ENCODE assay signal across 10 cellular contexts in genomic region chr10:63105811-63106755, GRCh38. TPM values are rescaled to one million over a fixed set of nuclear protein-coding genes. Genes with fewer than 3 reads are reported as not detected.
DNase-seq lines count a peak whose midpoint lies in the region; ATAC-seq and TF ChIP-seq lines count a peak whose summit lies in the region.
"Had no signal": no experiment of that assay in that cellular context is flagged by ENCODE, and none has a peak within 500 bp of the region (broad histone marks: within the 10 kb centered on the region; RNA-seq: fewer than 3 reads in every experiment).

No MANE protein-coding gene starts in this region.

- H3K27me3 ChIP-seq in thoracic aorta (replicated peaks; ENCODE audit: insufficient read depth): no peaks in the 10 kb centered on the region

- ATAC-seq in thoracic aorta (ENCODE audit: insufficient number of reproducible peaks, low FRiP score, low read depth): no peak

- H3K27ac ChIP-seq in thoracic aorta: no peak overlapping the region

- peak; percentile 34 for DNase-seq in NCI-H226
- DNase-seq in choroid plexus epithelial cell (ENCODE audit: low read depth): peak; percentile 70
- peak; percentile 80 for DNase-seq in iris pigment epithelial cell (ENCODE audit: low read depth)
- peak; percentile 5 for DNase-seq in thoracic aorta (ENCODE audit: low spot score)
- DNase-seq in activated CD4-positive, alpha-beta T cell treated with anti-CD3 and anti-CD28 coated beads, Interleukin-2, amount 50 U/mL, for 48 hours: no peak
- DNase-seq in NCI-H526 (lab: John Stamatoyannopoulos, UW): no peak
- no peak for DNase-seq in hippocampal formation (lab: John Stamatoyannopoulos, UW)
- DNase-seq in SW 1271 (lab: John Stamatoyannopoulos, UW): no peak
- DNase-seq: activated CD8-positive, alpha-beta memory T cell treated with anti-CD3 and anti-CD28 coated beads, Interleukin-2, amount 50 U/mL, for 48 hours; kidney glomerular epithelial cell had no signal

- no peaks in the 10 kb centered on the region for H3K9me3 ChIP-seq in thoracic aorta

- H3K4me3 ChIP-seq in choroid plexus epithelial cell (ENCODE audit: low read depth, low read length) (peak overlapping the region; percentile 1), thoracic aorta (no peak overlapping the region)

- TF ChIP-seq CTCF in choroid plexus epithelial cell (conservative IDR thresholded peaks at IDR 0.05; ENCODE audit: low read depth, low read length): no peak
- TF ChIP-seq CTCF in thoracic aorta (IDR thresholded peaks at IDR 0.05): no peak

- no peaks in the 10 kb centered on the region for H3K4me1 ChIP-seq in thoracic aorta (ENCODE audit: control insufficient read depth in 1 of 2, low read depth in 2 of 2)

- H3K36me3 ChIP-seq in thoracic aorta: no peaks in the 10 kb centered on the region

RNA-seq across cellular contexts. Expression of gene NRBF2, which starts 27.0 kb away (rescaled TPM):
- total RNA-seq in thoracic aorta: 10 to 100 TPM; 13.1 to 15.6 TPM

Comparison
In these comparisons a context has a peak if more than half of its experiments do, and no peak if none do; other contexts are left out.
1. DNase-seq: peak in NCI-H226 (single experiment), choroid plexus epithelial cell (single experiment), iris pigment epithelial cell (single experiment) and thoracic aorta (single experiment); none in activated CD4-positive, alpha-beta T cell treated with anti-CD3 and anti-CD28 coated beads, Interleukin-2, amount 50 U/mL, for 48 hours (0 of 2), NCI-H526 (0 of 2), hippocampal formation (0 of 2) and SW 1271 (0 of 2).